In genomic region chr10:117167346-117168134, GRCh38 we compare ENCODE assay signal across 10 cellular contexts. TPM values are rescaled to one million over a fixed set of nuclear protein-coding genes. Genes with fewer than 3 reads are reported as not detected.
A peak's percentile ranks its signal among the peaks of the same experiment; 100 is the strongest.
DNase-seq lines count a peak whose midpoint lies in the region; ATAC-seq and TF ChIP-seq lines count a peak whose summit lies in the region.
"Had no signal": no experiment of that assay in that cellular context is flagged by ENCODE, and none has a peak within 500 bp of the region (broad histone marks: within the 10 kb centered on the region; RNA-seq: fewer than 3 reads in every experiment).

No MANE protein-coding gene starts in this region.

- TF ChIP-seq CTCF in spleen (IDR thresholded peaks at IDR 0.05 in 8 of 11, conservative IDR thresholded peaks at IDR 0.05 in 3 of 11): no peak

- no peak for DNase-seq in activated naive CD4-positive, alpha-beta T cell treated with anti-CD3 and anti-CD28 coated beads, Interleukin-2, amount 10 ng/mL, durations not matched to agents 7 days and 5 days
- DNase-seq in activated naive CD4-positive, alpha-beta T cell treated with Interleukin-2 at 50 U/mL for 16 hours: no peak
- DNase-seq in T-helper 17 cell (no peak), spleen (no peak), NCI-H2107 treated with DMSO at 0.1 percent for 48 hours (lab: John Stamatoyannopoulos, UW; ENCODE audit: unreplicated experiment) (no peak), LoVo (ENCODE audit: low spot score) (no peak), putamen (ENCODE audit: low spot score) (no peak)
- DNase-seq: SHP77 treated with DMSO at 0.1 percent for 48 hours had no signal

- H3K27ac Mint-ChIP-seq in activated naive CD4-positive, alpha-beta T cell treated with anti-CD3 and anti-CD28 coated beads, Interleukin-2, amount 10 ng/mL, durations not matched to agents 7 days and 5 days: peak overlapping the region; percentile 62
- H3K27ac Mint-ChIP-seq in T-helper 17 cell: no peak overlapping the region

- peaks cover 13% of the 10 kb centered on the region for H3K4me1 Mint-ChIP-seq in activated naive CD4-positive, alpha-beta T cell treated with anti-CD3 and anti-CD28 coated beads, Interleukin-2, amount 10 ng/mL, durations not matched to agents 7 days and 5 days
- H3K4me1 Mint-ChIP-seq in T-helper 17 cell: peaks cover 6% of the 10 kb centered on the region

- ATAC-seq in T-helper 17 cell: no peak

- peak overlapping the region; percentile 13 for H3K4me3 ChIP-seq in iPS-11a (ENCODE audit: low read depth, low read length)
- H3K4me3 ChIP-seq in spleen: peak overlapping the region in 7 of 8 donors; percentile 4 to 60 (median 20)

- intact Hi-C loops in spleen (cut with DNase I; ENCODE audit: low total_unique reads): no loop called here

- 6 to 14% (median 11%) methylated on average over 29 to 47 of the region's 47 CpGs for WGBS in spleen, 5 donors

- H3K36me3 Mint-ChIP-seq in activated naive CD4-positive, alpha-beta T cell treated with anti-CD3 and anti-CD28 coated beads, Interleukin-2, amount 10 ng/mL, durations not matched to agents 7 days and 5 days: no peaks in the 10 kb centered on the region
- peaks cover 6% of the 10 kb centered on the region for H3K36me3 Mint-ChIP-seq in T-helper 17 cell (ENCODE audit: low read depth)

- CTCF ChIA-PET in activated naive CD4-positive, alpha-beta T cell treated with anti-CD3 and anti-CD28 coated beads, Interleukin-2, amount 10 ng/mL, durations not matched to agents 7 days and 5 days (lab: Charles Lee): interaction anchor here (0.6 to 3.1 kb wide), 17 partner anchors 17 to 388 kb away, joined by 3 to 26 read pairs (median 4); no protein-coding TSS in a partner anchor

- peaks cover 16 to 65% (median 47%) of the 10 kb centered on the region in 6 donors for H3K4me1 ChIP-seq in spleen

- no peaks in the 10 kb centered on the region for H3K9me3 Mint-ChIP-seq in activated naive CD4-positive, alpha-beta T cell treated with anti-CD3 and anti-CD28 coated beads, Interleukin-2, amount 10 ng/mL, durations not matched to agents 7 days and 5 days

- no peaks in the 10 kb centered on the region for H3K36me3 ChIP-seq in spleen
- H3K36me3 ChIP-seq: pancreas had no signal

- TF ChIP-seq POLR2A in spleen (IDR thresholded peaks at IDR 0.05): no peak

- H3K4me3 Mint-ChIP-seq in activated naive CD4-positive, alpha-beta T cell treated with anti-CD3 and anti-CD28 coated beads, Interleukin-2, amount 10 ng/mL, durations not matched to agents 7 days and 5 days: peak overlapping the region; percentile 9
- H3K4me3 Mint-ChIP-seq in T-helper 17 cell: peak overlapping the region; percentile 68

- peaks cover 83% of the 10 kb centered on the region for H3K27me3 Mint-ChIP-seq in activated naive CD4-positive, alpha-beta T cell treated with anti-CD3 and anti-CD28 coated beads, Interleukin-2, amount 10 ng/mL, durations not matched to agents 7 days and 5 days
- H3K27me3 Mint-ChIP-seq in T-helper 17 cell: peaks cover 89% of the 10 kb centered on the region

- peaks cover 13 to 100% (median 100%) of the 10 kb centered on the region in 7 donors for H3K27me3 ChIP-seq in spleen (replicated peaks in 1 of 7)

- H3K9me3 ChIP-seq in T-helper 17 cell (ENCODE audit: control insufficient read depth, low read length, poor library complexity, severe bottlenecking): no peaks in the 10 kb centered on the region
- no peaks in the 10 kb centered on the region for H3K9me3 ChIP-seq in spleen
- H3K9me3 ChIP-seq: pancreas had no signal

- H3K27ac ChIP-seq in spleen: no peak overlapping the region
- H3K27ac ChIP-seq: pancreas had no signal

RNA-seq across cellular contexts. Expression of gene VAX1, which starts 29.5 kb away (rescaled TPM):
- total RNA-seq in T-helper 17 cell (not detected), spleen (not detected)
- polyA plus RNA-seq in spleen: not detected
- total RNA-seq: pancreas had no signal
- polyA plus RNA-seq: pancreas had no signal

RNA-seq across cellular contexts. Expression of gene KCNK18, which starts 29.7 kb away (rescaled TPM):
- total RNA-seq in T-helper 17 cell: not detected
- total RNA-seq in spleen: not detected
- polyA plus RNA-seq in spleen: not detected
- total RNA-seq: pancreas had no signal
- polyA plus RNA-seq: pancreas had no signal
